In the genomic region with DNA sequence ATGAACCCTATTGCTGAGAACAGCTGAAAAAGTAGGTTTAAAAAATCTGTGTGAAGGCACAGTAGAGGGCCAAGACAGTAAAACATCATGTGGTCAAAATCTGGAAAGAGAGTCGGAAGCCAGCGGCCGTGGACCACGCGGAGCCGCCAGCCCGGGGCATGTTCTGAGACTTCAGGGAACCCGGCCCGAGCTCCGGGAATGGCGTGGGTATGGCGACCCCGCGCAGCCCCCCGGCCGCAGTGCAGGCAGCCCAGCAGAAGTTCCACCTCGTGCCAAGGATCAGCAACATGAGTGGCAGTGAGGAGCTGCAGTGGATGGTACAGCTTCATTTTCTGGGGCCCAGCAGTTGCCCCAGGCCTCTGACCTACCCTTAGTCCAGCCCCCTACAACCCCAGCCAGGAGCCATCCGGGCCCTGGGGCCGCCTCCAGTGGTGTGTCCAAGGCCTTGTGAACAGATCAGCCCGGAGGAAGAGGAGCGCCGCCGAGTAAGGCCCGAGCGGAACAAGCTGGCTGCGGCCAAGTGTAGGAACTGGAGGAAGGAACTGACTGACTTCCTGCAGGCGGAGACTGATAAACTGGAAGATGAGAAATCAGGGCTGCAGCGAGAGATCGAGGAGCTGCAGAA, we compare ENCODE assay signal across 16 cellular contexts.
DNase-seq lines count a peak whose midpoint lies in the region; ATAC-seq and TF ChIP-seq lines count a peak whose summit lies in the region.
"Had no signal": no experiment of that assay in that cellular context is flagged by ENCODE, and none has a peak within 500 bp of the region (broad histone marks: within the 10 kb centered on the region; RNA-seq: fewer than 3 reads in every experiment).

No MANE protein-coding gene starts in this region.

- POLR2A ChIA-PET in WTC11 (lab: Charles Lee): no interaction called here

- H3K27me3 Mint-ChIP-seq in WTC11 (ENCODE audit: low read depth): no peaks in the 10 kb centered on the region

- TF ChIP-seq CTCF in WTC11 (IDR thresholded peaks at IDR 0.05) (no peak), upper lobe of right lung (IDR thresholded peaks at IDR 0.05) (no peak)

- H3K9me3 Mint-ChIP-seq in WTC11: peaks cover 17% of the 10 kb centered on the region

- 0 out of 2 replicates have a peak, but pooled peaks cover 2% of the 10 kb centered on the region for H3K4me1 Mint-ChIP-seq in WTC11

- H3K4me3 ChIP-seq in right cardiac atrium (ENCODE audit: low read length): no peak overlapping the region
- no peak overlapping the region for H3K4me3 ChIP-seq in upper lobe of right lung
- H3K4me3 ChIP-seq: GM12878, K562 had no signal

- H3K27ac Mint-ChIP-seq in WTC11: no peak overlapping the region

- H3K4me3 Mint-ChIP-seq in WTC11: no peak overlapping the region

- CTCF ChIA-PET in WTC11 (lab: Charles Lee): interaction anchor here (0.6 to 1.5 kb wide), 3 partner anchors 23 to 226 kb away, joined by 3 read pairs; no protein-coding TSS in a partner anchor

- 88% methylated on average over 29 of the region's 29 CpGs for WGBS in right cardiac atrium

- intact Hi-C loops in Right ventricle myocardium superior (cut with DNase I) (no loop called here), cardiac septum (cut with DNase I) (no loop called here), right cardiac atrium (cut with DNase I) (no loop called here), upper lobe of right lung (cut with DNase I) (no loop called here)

- DNase-seq in Right ventricle myocardium superior (no peak), cardiac septum (ENCODE audit: low spot score) (no peak), WTC11 (ENCODE audit: low spot score) (no peak), right cardiac atrium (peak; percentile 66 to 81 (median 77)), upper lobe of right lung (no peak), GM19238 (ENCODE audit: insufficient read length, low spot score) (no peak), NCI-H128 (lab: John Stamatoyannopoulos, UW; ENCODE audit: unreplicated experiment) (no peak)
- DNase-seq: GOT3, NCI-H1092, NCI-H1694 treated with DMSO at 0.1 percent for 48 hours, NCI-H345, NCI-H69, PC-3 had no signal

- no peaks in the 10 kb centered on the region for H3K36me3 ChIP-seq in upper lobe of right lung

- peaks cover 2% of the 10 kb centered on the region for H3K4me1 ChIP-seq in right cardiac atrium (ENCODE audit: control insufficient read depth, insufficient read depth, low read length)
- no peaks in the 10 kb centered on the region for H3K4me1 ChIP-seq in upper lobe of right lung

- H3K27me3 ChIP-seq in right cardiac atrium (ENCODE audit: control insufficient read depth, insufficient read depth) (no peaks in the 10 kb centered on the region), upper lobe of right lung (no peaks in the 10 kb centered on the region)

- peaks cover 22% of the 10 kb centered on the region for H3K36me3 Mint-ChIP-seq in WTC11

- H3K9me3 ChIP-seq in right cardiac atrium (ENCODE audit: control insufficient read depth, low read length) (no peaks in the 10 kb centered on the region), upper lobe of right lung (no peaks in the 10 kb centered on the region)

- ATAC-seq in Right ventricle myocardium superior (ENCODE audit: poor library complexity) (peak; percentile 41), WTC11 (peak; percentile 30; the same call in 1 of the 2 replicates), right cardiac atrium (peak; percentile 83 to 98), upper lobe of right lung (peak; percentile 17), GM19395 (IDR thresholded peaks at IDR 0.05; ENCODE audit: unreplicated experiment) (no peak)
- ATAC-seq: GM12878, K562, PC-3 had no signal

- H3K27ac ChIP-seq in right cardiac atrium (ENCODE audit: low read length) (peak overlapping the region; percentile 49), upper lobe of right lung (no peak overlapping the region)

TF ChIP-seq in WTC11, 78 proteins besides CTCF, POLR2A, EP300 and RAD21:
- no peak for TF ChIP-seq ZNF671 (CRISPR knock-in tag; IDR thresholded peaks at IDR 0.05)
- no peak for TF ChIP-seq ATF2 (CRISPR knock-in tag; IDR thresholded peaks at IDR 0.05; ENCODE audit: borderline replicate concordance, low read depth)

Comparison
In these comparisons a context has a peak if more than half of its experiments do, and no peak if none do; other contexts are left out.
1. DNase-seq: peak in right cardiac atrium (3 of 3); none in Right ventricle myocardium superior (single experiment), cardiac septum (single experiment), WTC11 (single experiment), upper lobe of right lung (single experiment), GM19238 (single experiment) and NCI-H128 (single experiment).